Comparison of ENCODE assay signal across 11 cellular contexts in the genomic region with DNA sequence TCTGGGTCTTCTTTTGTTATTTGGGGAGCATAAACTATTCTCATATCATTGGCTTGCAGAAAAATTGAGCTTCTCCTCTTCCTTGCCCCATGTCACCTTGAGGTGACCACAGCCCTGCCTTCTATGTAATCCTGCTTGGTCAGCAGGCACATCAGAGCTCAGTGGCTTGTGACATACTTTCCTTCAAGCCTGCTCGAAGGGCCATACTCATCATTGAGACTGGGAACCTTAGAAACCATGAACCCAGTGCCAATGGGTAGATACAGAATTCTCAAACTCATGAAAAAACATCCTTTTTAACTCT. TPM values are rescaled to one million over a fixed set of nuclear protein-coding genes. Genes with fewer than 3 reads are reported as not detected.
A peak's percentile ranks its signal among the peaks of the same experiment; 100 is the strongest.
DNase-seq lines count a peak whose midpoint lies in the region; ATAC-seq and TF ChIP-seq lines count a peak whose summit lies in the region.
"Had no signal": no experiment of that assay in that cellular context is flagged by ENCODE, and none has a peak within 500 bp of the region (broad histone marks: within the 10 kb centered on the region; RNA-seq: fewer than 3 reads in every experiment).

No MANE protein-coding gene starts in this region.

- peak overlapping the region in 1 of 2 experiments; percentile 21; a peak in 2 of 4 replicates for H3K4me3 ChIP-seq in DND-41 (ENCODE audit: low read depth in 1 of 2, low read length in 2 of 2)
- H3K4me3 ChIP-seq in duodenal mucosa (ENCODE audit: low read depth in 1 of 2, low read length in 2 of 2) = no peak overlapping the region
- no peak overlapping the region for H3K4me3 ChIP-seq in ovary

- H3K4me1 ChIP-seq in DND-41 (ENCODE audit: insufficient read depth, low read length) (peaks cover 60% of the 10 kb centered on the region), duodenal mucosa (ENCODE audit: control insufficient read depth in 1 of 2, insufficient read depth in 2 of 2, low read length in 2 of 2) (peaks cover 11 to 17% of the 10 kb centered on the region in 2 donors), ovary (ENCODE audit: insufficient read depth) (no peaks in the 10 kb centered on the region)

- H4K20me1 ChIP-seq in DND-41 (ENCODE audit: insufficient read depth, low read length) = no peaks in the 10 kb centered on the region

- intact Hi-C loops in ovary (cut with DNase I) = no loop called here

- TF ChIP-seq CTCF in DND-41 (IDR thresholded peaks at IDR 0.05; ENCODE audit: borderline replicate concordance, extremely low read depth, low read length, poor library complexity, severe bottlenecking) (no peak), ovary (IDR thresholded peaks at IDR 0.05) (no peak)

- H3K27me3 ChIP-seq in DND-41 (ENCODE audit: insufficient read depth, low read length, poor library complexity) (no peaks in the 10 kb centered on the region), duodenal mucosa (ENCODE audit: control insufficient read depth in 1 of 2, insufficient read depth in 2 of 2, low read length in 2 of 2) (no peaks in the 10 kb centered on the region), ovary (no peaks in the 10 kb centered on the region)

- DNase-seq in DND-41 (no peak), NK-92 (lab: John Stamatoyannopoulos, UW; ENCODE audit: unreplicated experiment) (no peak), ovary (no peak), NCI-H446 treated with DMSO at 0.1 percent for 48 hours (lab: John Stamatoyannopoulos, UW) (no peak)
- DNase-seq: HCEC 1CT, left cardiac atrium, NCI-H1417 had no signal

- H3K36me3 ChIP-seq in DND-41 (ENCODE audit: insufficient read depth, low read length) (no peaks in the 10 kb centered on the region), KOPT-K1 (ENCODE audit: insufficient read depth, low read length) (no peaks in the 10 kb centered on the region), duodenal mucosa (ENCODE audit: control insufficient read depth in 1 of 2, insufficient read depth in 2 of 2, low read length in 2 of 2) (no peaks in the 10 kb centered on the region), ovary (no peaks in the 10 kb centered on the region)

- no peak for TF ChIP-seq EP300 in ovary (IDR thresholded peaks at IDR 0.05)

- H3K9me3 ChIP-seq in DND-41 (ENCODE audit: insufficient read depth, low read length, severe bottlenecking) (peaks cover 5% of the 10 kb centered on the region), KOPT-K1 (ENCODE audit: insufficient read depth, low read length, poor library complexity, severe bottlenecking) (peaks cover 12% of the 10 kb centered on the region), duodenal mucosa (ENCODE audit: control insufficient read depth in 1 of 2, low read length in 2 of 2) (no peaks in the 10 kb centered on the region), ovary (no peaks in the 10 kb centered on the region)

- WGBS in ovary, 3 donors = 66 to 83% (median 79%) methylated on average over 1 of the region's 1 CpG

- H3K27ac ChIP-seq in DND-41 (ENCODE audit: low read length) (peak overlapping the region; percentile 86), KOPT-K1 (ENCODE audit: low read depth, low read length, poor library complexity, severe bottlenecking) (peak overlapping the region; percentile 76), duodenal mucosa (ENCODE audit: low read depth, low read length) (peak overlapping the region; percentile 27), ovary (no peak overlapping the region)

- ATAC-seq in DND-41 (ENCODE audit: insufficient read depth, low read depth) = no peak
- peak; percentile 32 for ATAC-seq in GM19452 (IDR thresholded peaks at IDR 0.05; ENCODE audit: unreplicated experiment)
- no peak for ATAC-seq in HG03460 (IDR thresholded peaks at IDR 0.05; ENCODE audit: unreplicated experiment)
- ATAC-seq: left cardiac atrium had no signal

- H3K9ac ChIP-seq in DND-41 (ENCODE audit: low read depth, low read length) = peak overlapping the region; percentile 37
- H3K9ac ChIP-seq in duodenal mucosa (ENCODE audit: low read depth in 1 of 2, low read length in 2 of 2) = no peak overlapping the region

- no peak overlapping the region for H2AFZ ChIP-seq in DND-41 (ENCODE audit: low read depth, low read length)

- H3K79me2 ChIP-seq in DND-41 (ENCODE audit: insufficient read depth, low read length) = no peaks in the 10 kb centered on the region

- TF ChIP-seq POLR2A in ovary (IDR thresholded peaks at IDR 0.05) = no peak

- H3K4me2 ChIP-seq in DND-41 (ENCODE audit: insufficient read depth, low read length) = peak overlapping the region; percentile 52

RNA-seq across cellular contexts. Expression of gene CCR2, which starts 3.7 kb away (rescaled TPM):
- total RNA-seq in ovary = 1 to 10 TPM in 1 of 7 donors, under 1 TPM in 6; 0.34 to 1.8 (median 0.43) TPM
- 1 to 10 TPM in 1 of 2 donors, under 1 TPM in 1; 0.40 to 6.0 TPM for polyA plus RNA-seq in ovary

RNA-seq across cellular contexts. Expression of gene CCR5, which starts 20.5 kb away (rescaled TPM):
- total RNA-seq in ovary = 1 to 10 TPM in 3 of 7 donors, under 1 TPM in 4; 0.23 to 2.1 (median 0.92) TPM
- polyA plus RNA-seq in ovary = 1 to 10 TPM in 1 of 2 donors, under 1 TPM in 1; 0.45 to 7.4 TPM

RNA-seq across cellular contexts. Expression of gene CCRL2, which starts 56.8 kb away (rescaled TPM):
- 1 to 10 TPM in 3 of 7 donors, under 1 TPM in 3, not detected in 1; 0.72 to 4.4 (median 1.0) TPM for total RNA-seq in ovary
- polyA plus RNA-seq in ovary = 1 to 10 TPM; 1.2 to 5.4 TPM

Comparison
In these comparisons a context has a peak if more than half of its experiments do, and no peak if none do; other contexts are left out.
1. H3K27ac ChIP-seq: peak in DND-41 (single experiment), KOPT-K1 (single experiment) and duodenal mucosa (single experiment); none in ovary (0 of 2).